In the genomic region with DNA sequence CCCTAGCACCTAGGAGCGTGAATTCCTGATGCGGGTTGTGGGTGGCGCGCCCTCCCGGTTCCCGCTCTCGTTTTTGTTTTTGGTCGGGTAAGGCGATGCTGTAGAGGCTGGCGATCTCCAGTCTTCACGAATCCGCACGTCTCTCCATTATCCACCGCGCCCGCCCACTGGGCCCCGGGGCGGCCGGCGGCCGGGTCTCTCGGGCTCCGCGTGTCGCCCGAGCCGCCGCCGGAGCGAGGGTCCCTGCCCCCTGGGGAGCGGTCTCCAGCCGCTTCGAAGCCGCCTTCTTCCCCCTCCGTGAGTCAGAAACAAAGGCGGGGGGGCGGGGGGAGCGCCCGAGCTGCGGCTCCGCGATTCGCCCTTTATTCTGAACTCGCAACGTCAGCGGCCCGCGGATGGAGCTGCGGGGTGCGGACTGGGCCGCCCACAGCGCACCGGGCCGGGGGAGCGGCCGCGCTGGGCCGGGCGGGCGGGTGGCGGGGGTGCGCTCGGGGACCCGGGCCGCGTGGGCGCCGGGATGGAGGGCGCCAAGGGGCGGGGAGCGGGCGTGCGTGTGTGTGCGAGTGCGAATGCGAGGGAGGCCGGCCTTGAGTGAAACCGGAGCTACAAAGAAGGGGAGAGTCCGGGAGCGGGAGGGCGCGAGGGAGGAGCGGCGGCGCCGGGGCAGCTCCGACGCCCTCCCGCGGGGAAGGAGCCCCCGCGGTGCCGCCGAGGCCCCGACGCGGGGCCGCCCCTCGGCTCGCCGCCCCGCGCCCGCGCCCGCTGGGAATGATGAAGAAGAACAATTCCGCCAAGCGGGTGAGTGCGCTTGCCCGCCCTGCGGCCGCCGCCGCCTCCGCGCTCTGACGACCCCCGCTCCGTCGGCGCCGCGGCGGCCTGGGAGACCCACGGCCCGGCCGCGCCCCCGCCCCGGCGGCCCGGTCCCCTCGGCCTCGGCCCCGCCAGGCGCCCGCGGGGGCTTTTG, we compare ENCODE assay signal across 1 cellular context.
TF ChIP-seq lines count a peak whose summit lies in the region.

A gene with protein sequence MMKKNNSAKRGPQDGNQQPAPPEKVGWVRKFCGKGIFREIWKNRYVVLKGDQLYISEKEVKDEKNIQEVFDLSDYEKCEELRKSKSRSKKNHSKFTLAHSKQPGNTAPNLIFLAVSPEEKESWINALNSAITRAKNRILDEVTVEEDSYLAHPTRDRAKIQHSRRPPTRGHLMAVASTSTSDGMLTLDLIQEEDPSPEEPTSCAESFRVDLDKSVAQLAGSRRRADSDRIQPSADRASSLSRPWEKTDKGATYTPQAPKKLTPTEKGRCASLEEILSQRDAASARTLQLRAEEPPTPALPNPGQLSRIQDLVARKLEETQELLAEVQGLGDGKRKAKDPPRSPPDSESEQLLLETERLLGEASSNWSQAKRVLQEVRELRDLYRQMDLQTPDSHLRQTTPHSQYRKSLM (plus strand): TSS at position 427 of the 964 bp plus-strand sequence. CDS start 342 bp downstream, at position 769.

TF ChIP-seq in GM23338, 12 proteins besides CTCF, POLR2A, EP300 and RAD21 (continued from another document):
- TF ChIP-seq, protein P1, sequence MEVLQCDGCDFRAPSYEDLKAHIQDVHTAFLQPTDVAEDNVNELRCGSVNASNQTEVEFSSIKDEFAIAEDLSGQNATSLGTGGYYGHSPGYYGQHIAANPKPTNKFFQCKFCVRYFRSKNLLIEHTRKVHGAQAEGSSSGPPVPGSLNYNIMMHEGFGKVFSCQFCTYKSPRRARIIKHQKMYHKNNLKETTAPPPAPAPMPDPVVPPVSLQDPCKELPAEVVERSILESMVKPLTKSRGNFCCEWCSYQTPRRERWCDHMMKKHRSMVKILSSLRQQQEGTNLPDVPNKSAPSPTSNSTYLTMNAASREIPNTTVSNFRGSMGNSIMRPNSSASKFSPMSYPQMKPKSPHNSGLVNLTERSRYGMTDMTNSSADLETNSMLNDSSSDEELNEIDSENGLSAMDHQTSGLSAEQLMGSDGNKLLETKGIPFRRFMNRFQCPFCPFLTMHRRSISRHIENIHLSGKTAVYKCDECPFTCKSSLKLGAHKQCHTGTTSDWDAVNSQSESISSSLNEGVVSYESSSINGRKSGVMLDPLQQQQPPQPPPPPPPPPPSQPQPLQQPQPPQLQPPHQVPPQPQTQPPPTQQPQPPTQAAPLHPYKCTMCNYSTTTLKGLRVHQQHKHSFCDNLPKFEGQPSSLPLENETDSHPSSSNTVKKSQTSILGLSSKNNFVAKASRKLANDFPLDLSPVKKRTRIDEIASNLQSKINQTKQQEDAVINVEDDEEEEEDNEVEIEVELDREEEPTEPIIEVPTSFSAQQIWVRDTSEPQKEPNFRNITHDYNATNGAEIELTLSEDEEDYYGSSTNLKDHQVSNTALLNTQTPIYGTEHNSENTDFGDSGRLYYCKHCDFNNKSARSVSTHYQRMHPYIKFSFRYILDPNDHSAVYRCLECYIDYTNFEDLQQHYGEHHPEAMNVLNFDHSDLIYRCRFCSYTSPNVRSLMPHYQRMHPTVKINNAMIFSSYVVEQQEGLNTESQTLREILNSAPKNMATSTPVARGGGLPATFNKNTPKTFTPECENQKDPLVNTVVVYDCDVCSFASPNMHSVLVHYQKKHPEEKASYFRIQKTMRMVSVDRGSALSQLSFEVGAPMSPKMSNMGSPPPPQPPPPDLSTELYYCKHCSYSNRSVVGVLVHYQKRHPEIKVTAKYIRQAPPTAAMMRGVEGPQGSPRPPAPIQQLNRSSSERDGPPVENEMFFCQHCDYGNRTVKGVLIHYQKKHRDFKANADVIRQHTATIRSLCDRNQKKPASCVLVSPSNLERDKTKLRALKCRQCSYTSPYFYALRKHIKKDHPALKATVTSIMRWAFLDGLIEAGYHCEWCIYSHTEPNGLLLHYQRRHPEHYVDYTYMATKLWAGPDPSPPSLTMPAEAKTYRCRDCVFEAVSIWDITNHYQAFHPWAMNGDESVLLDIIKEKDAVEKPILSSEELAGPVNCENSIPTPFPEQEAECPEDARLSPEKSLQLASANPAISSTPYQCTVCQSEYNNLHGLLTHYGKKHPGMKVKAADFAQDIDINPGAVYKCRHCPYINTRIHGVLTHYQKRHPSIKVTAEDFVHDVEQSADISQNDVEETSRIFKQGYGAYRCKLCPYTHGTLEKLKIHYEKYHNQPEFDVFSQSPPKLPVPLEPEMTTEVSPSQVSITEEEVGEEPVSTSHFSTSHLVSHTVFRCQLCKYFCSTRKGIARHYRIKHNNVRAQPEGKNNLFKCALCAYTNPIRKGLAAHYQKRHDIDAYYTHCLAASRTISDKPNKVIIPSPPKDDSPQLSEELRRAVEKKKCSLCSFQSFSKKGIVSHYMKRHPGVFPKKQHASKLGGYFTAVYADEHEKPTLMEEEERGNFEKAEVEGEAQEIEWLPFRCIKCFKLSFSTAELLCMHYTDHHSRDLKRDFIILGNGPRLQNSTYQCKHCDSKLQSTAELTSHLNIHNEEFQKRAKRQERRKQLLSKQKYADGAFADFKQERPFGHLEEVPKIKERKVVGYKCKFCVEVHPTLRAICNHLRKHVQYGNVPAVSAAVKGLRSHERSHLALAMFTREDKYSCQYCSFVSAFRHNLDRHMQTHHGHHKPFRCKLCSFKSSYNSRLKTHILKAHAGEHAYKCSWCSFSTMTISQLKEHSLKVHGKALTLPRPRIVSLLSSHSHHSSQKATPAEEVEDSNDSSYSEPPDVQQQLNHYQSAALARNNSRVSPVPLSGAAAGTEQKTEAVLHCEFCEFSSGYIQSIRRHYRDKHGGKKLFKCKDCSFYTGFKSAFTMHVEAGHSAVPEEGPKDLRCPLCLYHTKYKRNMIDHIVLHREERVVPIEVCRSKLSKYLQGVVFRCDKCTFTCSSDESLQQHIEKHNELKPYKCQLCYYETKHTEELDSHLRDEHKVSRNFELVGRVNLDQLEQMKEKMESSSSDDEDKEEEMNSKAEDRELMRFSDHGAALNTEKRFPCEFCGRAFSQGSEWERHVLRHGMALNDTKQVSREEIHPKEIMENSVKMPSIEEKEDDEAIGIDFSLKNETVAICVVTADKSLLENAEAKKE (CRISPR knock-in tag; IDR thresholded peaks at IDR 0.05), result no peak
- TF ChIP-seq ZNF114 (CRISPR knock-in tag; IDR thresholded peaks at IDR 0.05) (no peak), JUNB (IDR thresholded peaks at IDR 0.05; ENCODE audit: unreplicated experiment) (no peak), EZH2phosphoT487 (IDR thresholded peaks at IDR 0.05; ENCODE audit: unreplicated experiment) (no peak), POLR2AphosphoS5 (IDR thresholded peaks at IDR 0.05; ENCODE audit: low read depth) (no peak), NANOG (IDR thresholded peaks at IDR 0.05; ENCODE audit: borderline replicate concordance) (no peak), ZNF331 (CRISPR knock-in tag; IDR thresholded peaks at IDR 0.05; ENCODE audit: low read depth) (no peak)
- TF ChIP-seq, protein P2, sequence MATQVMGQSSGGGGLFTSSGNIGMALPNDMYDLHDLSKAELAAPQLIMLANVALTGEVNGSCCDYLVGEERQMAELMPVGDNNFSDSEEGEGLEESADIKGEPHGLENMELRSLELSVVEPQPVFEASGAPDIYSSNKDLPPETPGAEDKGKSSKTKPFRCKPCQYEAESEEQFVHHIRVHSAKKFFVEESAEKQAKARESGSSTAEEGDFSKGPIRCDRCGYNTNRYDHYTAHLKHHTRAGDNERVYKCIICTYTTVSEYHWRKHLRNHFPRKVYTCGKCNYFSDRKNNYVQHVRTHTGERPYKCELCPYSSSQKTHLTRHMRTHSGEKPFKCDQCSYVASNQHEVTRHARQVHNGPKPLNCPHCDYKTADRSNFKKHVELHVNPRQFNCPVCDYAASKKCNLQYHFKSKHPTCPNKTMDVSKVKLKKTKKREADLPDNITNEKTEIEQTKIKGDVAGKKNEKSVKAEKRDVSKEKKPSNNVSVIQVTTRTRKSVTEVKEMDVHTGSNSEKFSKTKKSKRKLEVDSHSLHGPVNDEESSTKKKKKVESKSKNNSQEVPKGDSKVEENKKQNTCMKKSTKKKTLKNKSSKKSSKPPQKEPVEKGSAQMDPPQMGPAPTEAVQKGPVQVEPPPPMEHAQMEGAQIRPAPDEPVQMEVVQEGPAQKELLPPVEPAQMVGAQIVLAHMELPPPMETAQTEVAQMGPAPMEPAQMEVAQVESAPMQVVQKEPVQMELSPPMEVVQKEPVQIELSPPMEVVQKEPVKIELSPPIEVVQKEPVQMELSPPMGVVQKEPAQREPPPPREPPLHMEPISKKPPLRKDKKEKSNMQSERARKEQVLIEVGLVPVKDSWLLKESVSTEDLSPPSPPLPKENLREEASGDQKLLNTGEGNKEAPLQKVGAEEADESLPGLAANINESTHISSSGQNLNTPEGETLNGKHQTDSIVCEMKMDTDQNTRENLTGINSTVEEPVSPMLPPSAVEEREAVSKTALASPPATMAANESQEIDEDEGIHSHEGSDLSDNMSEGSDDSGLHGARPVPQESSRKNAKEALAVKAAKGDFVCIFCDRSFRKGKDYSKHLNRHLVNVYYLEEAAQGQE (IDR thresholded peaks at IDR 0.05; ENCODE audit: unreplicated experiment), result no peak
